In the genomic region with DNA sequence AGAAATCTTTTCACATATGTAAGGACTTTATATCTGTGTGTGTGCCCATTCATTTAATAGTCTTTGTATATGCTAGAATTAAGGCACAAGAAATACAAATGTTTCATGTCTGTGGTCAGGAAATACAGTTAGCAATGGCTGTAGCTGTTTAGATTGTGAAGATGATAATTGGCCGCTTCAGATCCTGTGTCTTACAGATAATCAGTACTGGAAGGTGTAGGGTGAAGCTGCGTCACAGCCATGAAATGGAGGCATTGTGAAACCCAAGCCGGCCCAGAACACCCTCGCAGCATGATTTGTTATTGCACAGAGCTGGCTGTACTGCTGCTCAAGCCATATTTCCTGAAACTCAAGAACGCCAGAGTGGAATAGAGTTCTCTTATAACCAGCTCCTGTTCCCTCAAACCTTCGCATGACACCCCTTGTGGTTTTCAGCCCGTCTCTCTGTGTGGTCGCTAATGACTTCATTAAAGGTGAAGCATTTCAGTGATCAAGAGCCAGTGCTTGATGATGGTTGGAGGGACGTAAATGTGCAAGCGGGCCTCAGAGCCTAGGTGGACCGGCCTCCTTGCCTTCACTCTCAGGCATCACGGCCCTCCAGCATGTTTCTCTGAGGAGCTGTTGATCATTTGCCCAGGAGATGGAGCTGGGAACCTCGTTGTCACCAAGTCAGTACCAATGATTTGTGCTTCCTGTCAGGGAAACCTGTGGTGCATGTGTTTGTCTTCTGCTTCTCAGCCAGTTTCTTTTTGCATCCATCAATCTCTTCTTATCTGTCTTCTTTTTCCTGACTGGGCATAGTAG, we compare ENCODE assay signal across 8 cellular contexts.
DNase-seq lines count a peak whose midpoint lies in the region; ATAC-seq and TF ChIP-seq lines count a peak whose summit lies in the region.

No MANE protein-coding gene starts in this region.

- no peaks in the 10 kb centered on the region for H3K27me3 ChIP-seq in heart left ventricle

- POLR2A ChIA-PET in HEK293 (lab: Yijun Ruan, JAX): no interaction called here
- POLR2A ChIA-PET in activated CD8-positive, alpha-beta T cell treated with anti-CD3 and anti-CD28 coated beads, Interleukin-2, amount 10 ng/mL, durations not matched to agents 7 days and 5 days (lab: Charles Lee): interaction anchor here (0.6 to 4.4 kb wide), 12 partner anchors 14 to 1519 kb away, joined by 3 to 64 read pairs (median 3); partner anchors contain the start of gene IQGAP2

- intact Hi-C loops in heart left ventricle (cut with DNase I): loop anchor here in 1 of 10 donors (5.0 kb wide), 1 partner anchor 131 kb away; no protein-coding TSS in a partner anchor

- H3K27ac ChIP-seq in HEK293 (ENCODE audit: extremely low read depth, low read depth, low read length): no peak overlapping the region
- H3K27ac ChIP-seq in heart left ventricle: peak overlapping the region in 2 of 12 donors; percentile 34 to 83

- 0 out of 2 replicates have a peak, but pooled peaks cover under 1% of the 10 kb centered on the region for H3K4me1 ChIP-seq in HEK293 (ENCODE audit: control insufficient read depth, insufficient read depth, low read length)
- H3K4me1 ChIP-seq in heart left ventricle: peaks cover 0 to 58% (median 0%) of the 10 kb centered on the region in 12 donors

- peak overlapping the region; percentile 61 for H3K4me3 Mint-ChIP-seq in activated CD8-positive, alpha-beta T cell treated with anti-CD3 and anti-CD28 coated beads, Interleukin-2, amount 10 ng/mL, durations not matched to agents 7 days and 5 days

- CTCF ChIA-PET in HEK293 (lab: Yijun Ruan, JAX): interaction anchor here (0.7 to 3.7 kb wide), 4 partner anchors 10 to 376 kb away, joined by 3 to 20 read pairs (median 4); partner anchors contain the start of gene IQGAP2
- CTCF ChIA-PET in activated CD8-positive, alpha-beta T cell treated with anti-CD3 and anti-CD28 coated beads, Interleukin-2, amount 10 ng/mL, durations not matched to agents 7 days and 5 days (lab: Charles Lee): interaction anchor here (0.6 to 4.7 kb wide), 27 partner anchors 13 to 1301 kb away, joined by 3 to 114 read pairs (median 4); partner anchors contain the start of gene IQGAP2

- H3K9me3 Mint-ChIP-seq in activated CD8-positive, alpha-beta T cell treated with anti-CD3 and anti-CD28 coated beads, Interleukin-2, amount 10 ng/mL, durations not matched to agents 7 days and 5 days (ENCODE audit: insufficient read depth): no peaks in the 10 kb centered on the region

- no peak for TF ChIP-seq POLR2A in heart left ventricle (IDR thresholded peaks at IDR 0.05)

- H3K27me3 Mint-ChIP-seq in activated CD8-positive, alpha-beta T cell treated with anti-CD3 and anti-CD28 coated beads, Interleukin-2, amount 10 ng/mL, durations not matched to agents 7 days and 5 days (ENCODE audit: low read depth): no peaks in the 10 kb centered on the region

- peak overlapping the region; percentile 91 for H3K27ac Mint-ChIP-seq in activated CD8-positive, alpha-beta T cell treated with anti-CD3 and anti-CD28 coated beads, Interleukin-2, amount 10 ng/mL, durations not matched to agents 7 days and 5 days

- peak; percentile 66 for ATAC-seq in activated CD8-positive, alpha-beta T cell treated with anti-CD3 and anti-CD28 coated beads, Interleukin-2, amount 10 ng/mL, durations not matched to agents 7 days and 5 days
- ATAC-seq in heart left ventricle (peak in 3 of 4 donors; percentile 24 to 57 (median 46)), HG02870 (IDR thresholded peaks at IDR 0.05; ENCODE audit: unreplicated experiment) (no peak)

- peak; percentile 67 for DNase-seq in activated CD8-positive, alpha-beta T cell treated with anti-CD3 and anti-CD28 coated beads, Interleukin-2, amount 10 ng/mL, durations not matched to agents 7 days and 5 days
- DNase-seq in heart left ventricle (peak in 1 of 5 donors; percentile 31), pons (ENCODE audit: low spot score) (no peak), AG08396 (ENCODE audit: low spot score) (no peak), AG08395 (ENCODE audit: low spot score) (no peak)
- peak; percentile 43 for DNase-seq in stimulated activated CD8-positive, alpha-beta memory T cell treated with anti-CD3 and anti-CD28 coated beads, Interleukin-12 subunit alpha, Interleukin-12 subunit beta, amount 100 ng/mL, for 1 hour (ENCODE audit: low read depth)

- H3K4me3 ChIP-seq in HEK293 (ENCODE audit: low read depth, low read length) (no peak overlapping the region), heart left ventricle (peak overlapping the region in 1 of 12 donors; percentile 20)

- no peaks in the 10 kb centered on the region for H3K9me3 ChIP-seq in HEK293 (ENCODE audit: control insufficient read depth, insufficient read depth, low read depth, low read length)
- H3K9me3 ChIP-seq in heart left ventricle: no peaks in the 10 kb centered on the region

- WGBS in heart left ventricle, 4 donors: 65 to 75% (median 70%) methylated on average over 13 of the region's 13 CpGs

- no peaks in the 10 kb centered on the region for H3K36me3 ChIP-seq in HEK293 (ENCODE audit: control insufficient read depth in 2 of 2, insufficient read depth in 1 of 2, low read length in 2 of 2)
- no peaks in the 10 kb centered on the region for H3K36me3 ChIP-seq in heart left ventricle

- peaks cover 60% of the 10 kb centered on the region for H3K4me1 Mint-ChIP-seq in activated CD8-positive, alpha-beta T cell treated with anti-CD3 and anti-CD28 coated beads, Interleukin-2, amount 10 ng/mL, durations not matched to agents 7 days and 5 days (ENCODE audit: low read depth)

- no peaks in the 10 kb centered on the region for H3K36me3 Mint-ChIP-seq in activated CD8-positive, alpha-beta T cell treated with anti-CD3 and anti-CD28 coated beads, Interleukin-2, amount 10 ng/mL, durations not matched to agents 7 days and 5 days (ENCODE audit: low read depth)

- TF ChIP-seq CTCF in HEK293 (tag by site-specific recombination; IDR thresholded peaks at IDR 0.05) (no peak), heart left ventricle (IDR thresholded peaks at IDR 0.05) (no peak)

TF ChIP-seq in HEK293, 187 proteins besides CTCF, POLR2A, EP300 and RAD21 (continues in another document):
- TF ChIP-seq ZNF174 (tag by site-specific recombination; IDR thresholded peaks at IDR 0.05): no peak
- 0 out of 2 replicates have a peak, but pooled peaks have one; percentile 20 for TF ChIP-seq ZEB2 (tag by site-specific recombination; IDR thresholded peaks at IDR 0.05)
- peak; percentile 81 for TF ChIP-seq SCRT2 (tag by site-specific recombination; IDR thresholded peaks at IDR 0.05)
- no peak for TF ChIP-seq ZFP41 (tag by site-specific recombination; IDR thresholded peaks at IDR 0.05; ENCODE audit: borderline replicate concordance)
- TF ChIP-seq ZBTB8A (tag by site-specific recombination; IDR thresholded peaks at IDR 0.05): 0 out of 2 replicates have a peak, but pooled peaks have one; percentile 31
- TF ChIP-seq ZSCAN18 (tag by site-specific recombination; IDR thresholded peaks at IDR 0.05): no peak
- 0 out of 2 replicates have a peak, but pooled peaks have one; percentile 32 for TF ChIP-seq SP7 (tag by site-specific recombination; IDR thresholded peaks at IDR 0.05)
- no peak for TF ChIP-seq ZNF10 (tag by site-specific recombination; IDR thresholded peaks at IDR 0.05)
- peak; percentile 73 for TF ChIP-seq OSR2 (tag by site-specific recombination; IDR thresholded peaks at IDR 0.05)
- TF ChIP-seq SALL2 (tag by site-specific recombination; IDR thresholded peaks at IDR 0.05; ENCODE audit: borderline replicate concordance): no peak
- peak; percentile 51 for TF ChIP-seq FEZF1 (tag by site-specific recombination; IDR thresholded peaks at IDR 0.05)
- TF ChIP-seq ZNF555 (tag by site-specific recombination; conservative IDR thresholded peaks at IDR 0.05): no peak
- no peak for TF ChIP-seq WT1 (tag by site-specific recombination; IDR thresholded peaks at IDR 0.05)
- no peak for TF ChIP-seq SP2 (tag by site-specific recombination; IDR thresholded peaks at IDR 0.05)
- TF ChIP-seq ZNF280D (tag by site-specific recombination; IDR thresholded peaks at IDR 0.05): no peak
- peak; percentile 73 for TF ChIP-seq ZNF629 (tag by site-specific recombination; IDR thresholded peaks at IDR 0.05)
- no peak for TF ChIP-seq GLI2 (tag by site-specific recombination; IDR thresholded peaks at IDR 0.05; ENCODE audit: borderline replicate concordance, low read depth)
- no peak for TF ChIP-seq ZNF433 (tag by site-specific recombination; IDR thresholded peaks at IDR 0.05; ENCODE audit: low read depth)

Comparison
In these comparisons a context has a peak if more than half of its experiments do, and no peak if none do; other contexts are left out.
1. DNase-seq: peak in activated CD8-positive, alpha-beta T cell treated with anti-CD3 and anti-CD28 coated beads, Interleukin-2, amount 10 ng/mL, durations not matched to agents 7 days and 5 days (single experiment) and stimulated activated CD8-positive, alpha-beta memory T cell treated with anti-CD3 and anti-CD28 coated beads, Interleukin-12 subunit alpha, Interleukin-12 subunit beta, amount 100 ng/mL, for 1 hour (single experiment); none in pons (single experiment), AG08396 (single experiment) and AG08395 (single experiment).